ENCODE assay signal across 1 cellular context in genomic region chr10:111076191-111076681, GRCh38.
TF ChIP-seq lines count a peak whose summit lies in the region.

No MANE protein-coding gene starts in this region.

TF ChIP-seq in GM12878, 131 proteins besides CTCF, POLR2A, EP300 and RAD21 (continued from another document):
- no peak for TF ChIP-seq KLF5 (IDR thresholded peaks at IDR 0.05; ENCODE audit: partially characterized antibody)
- TF ChIP-seq RCOR1 (conservative IDR thresholded peaks at IDR 0.05; ENCODE audit: low read depth, low read length) = no peak
- no peak for TF ChIP-seq SRF (IDR thresholded peaks at IDR 0.05; ENCODE audit: low read depth in 2 of 2, low read length in 2 of 2)
- no peak for TF ChIP-seq MTA3 (IDR thresholded peaks at IDR 0.05; ENCODE audit: borderline replicate concordance, low read length)
- TF ChIP-seq RUNX3 (IDR thresholded peaks at IDR 0.05; ENCODE audit: low read length) = peak; percentile 27
- no peak for TF ChIP-seq GATAD2B (conservative IDR thresholded peaks at IDR 0.05; ENCODE audit: low read depth)
- no peak for TF ChIP-seq CHD2 (IDR thresholded peaks at IDR 0.05; ENCODE audit: borderline replicate concordance, low read depth, low read length)
- TF ChIP-seq MYB (IDR thresholded peaks at IDR 0.05; ENCODE audit: borderline replicate concordance, low read depth, low read length) = no peak
- no peak for TF ChIP-seq IRF4 (IDR thresholded peaks at IDR 0.05; ENCODE audit: low read depth, low read length)
- TF ChIP-seq EZH2 (IDR thresholded peaks at IDR 0.05; ENCODE audit: borderline replicate concordance, control insufficient read depth, low read depth, low read length) = 0 out of 2 replicates have a peak, but pooled peaks have one; percentile 0
- no peak for TF ChIP-seq NFYA (IDR thresholded peaks at IDR 0.05; ENCODE audit: borderline replicate concordance, low read depth, low read length)
- no peak for TF ChIP-seq ZBTB33 (IDR thresholded peaks at IDR 0.05)
- no peak for TF ChIP-seq SMAD1 (IDR thresholded peaks at IDR 0.05; ENCODE audit: low read depth, partially characterized antibody)
- no peak for TF ChIP-seq USF2 (IDR thresholded peaks at IDR 0.05; ENCODE audit: borderline replicate concordance, low read depth, low read length)
- no peak for TF ChIP-seq CEBPB (IDR thresholded peaks at IDR 0.05; ENCODE audit: borderline replicate concordance in 1 of 2, low read depth in 2 of 2, low read length in 2 of 2)
- peak; percentile 39; the same call in 1 of the 2 replicates for TF ChIP-seq PAX5 (IDR thresholded peaks at IDR 0.05; ENCODE audit: borderline replicate concordance, low read depth, low read length)
